ENCODE assay signal across 35 cellular contexts in the genomic region with DNA sequence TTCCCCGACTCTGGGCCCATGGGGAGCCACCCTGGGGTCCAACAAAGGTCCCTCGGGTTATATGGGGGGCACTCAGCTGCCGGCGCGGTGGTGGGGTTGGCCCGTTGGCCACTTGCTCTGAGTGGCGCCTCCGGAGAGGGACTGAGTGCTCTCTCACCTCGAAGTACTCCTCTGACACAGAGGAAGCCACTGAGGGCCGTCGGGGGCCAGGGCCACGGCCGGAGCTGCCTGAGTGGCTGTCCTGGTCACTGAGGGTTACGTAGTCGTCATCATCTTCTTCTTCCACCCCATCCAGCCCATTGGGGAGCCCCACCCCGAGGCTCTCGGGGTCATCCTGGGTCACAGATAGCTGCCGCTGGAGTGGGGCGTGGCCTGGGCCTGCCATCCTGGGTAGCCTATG. TPM values are rescaled to one million over a fixed set of nuclear protein-coding genes. Genes with fewer than 3 reads are reported as not detected.
"Had no signal": no experiment of that assay in that cellular context is flagged by ENCODE, and none has a peak within 500 bp of the region (broad histone marks: within the 10 kb centered on the region; RNA-seq: fewer than 3 reads in every experiment).

No MANE protein-coding gene starts in this region.

- H3K9me3 Mint-ChIP-seq: activated B cell treated with CpG ODN at 0.5 μM for 24 hours; activated CD4-positive, alpha-beta memory T cell treated with anti-CD3 and anti-CD28 coated beads, Interleukin-2, amount 10 ng/mL, durations not matched to agents 7 days and 5 days; activated CD4-positive, alpha-beta T cell treated with anti-CD3 and anti-CD28 coated beads, Interleukin-2, amount 10 ng/mL, durations not matched to agents 7 days and 5 days; activated naive CD4-positive, alpha-beta T cell treated with anti-CD3 and anti-CD28 coated beads, Interleukin-2, amount 10 ng/mL, durations not matched to agents 7 days and 5 days; activated naive CD4-positive, alpha-beta T cell treated with anti-CD3 and anti-CD28 coated beads, Interleukin-2, amount 50 U/mL, for 24 hours; activated naive CD8-positive, alpha-beta T cell treated with anti-CD3 and anti-CD28 coated beads, Interleukin-2, amount 10 ng/mL, durations not matched to agents 7 days and 5 days; activated naive CD8-positive, alpha-beta T cell treated with anti-CD3 and anti-CD28 coated beads, Interleukin-2, amount 50 U/mL, for 24 hours; activated T-cell treated with anti-CD3 and anti-CD28 coated beads, Interleukin-2, amount 50 U/mL, for 24 hours; activated T-helper 2 cell treated with anti-CD3 and anti-CD28 coated beads, Interferon-gamma antibody, Interleukin-2, Interleukin-4, amounts not matched to agents 10 μg/mL and 5 μg/mL and 100 μg/mL, durations not matched to agents 14 hours and 24 hours and 36 hours; brain; central memory CD8-positive, alpha-beta T cell; T-helper 1 cell treated with Interleukin-12 subunit alpha and Interleukin-12 subunit beta and Interleukin-4 antibody, amounts not matched to agents 30 μg/mL and 1 μg/mL, for 36 hours; T-helper 2 cell treated with Interferon-gamma antibody and Interleukin-4, amounts not matched to agents 5 μg/mL and 100 μg/mL, for 36 hours had no signal

- H3K27me3 ChIP-seq: ascending aorta, cardiac muscle cell had no signal

- H3K27ac ChIP-seq: ascending aorta, cardiac muscle cell, VCaP had no signal

- H3K9me3 ChIP-seq: ascending aorta had no signal

- H3K4me1 Mint-ChIP-seq: activated B cell treated with CpG ODN at 0.5 μM for 24 hours; activated CD4-positive, alpha-beta memory T cell treated with anti-CD3 and anti-CD28 coated beads, Interleukin-2, amount 10 ng/mL, durations not matched to agents 7 days and 5 days; activated CD4-positive, alpha-beta T cell treated with anti-CD3 and anti-CD28 coated beads, Interleukin-2, amount 10 ng/mL, durations not matched to agents 7 days and 5 days; activated CD8-positive, alpha-beta memory T cell treated with anti-CD3 and anti-CD28 coated beads, Interleukin-2, amount 10 ng/mL, durations not matched to agents 7 days and 5 days; activated naive CD4-positive, alpha-beta T cell treated with anti-CD3 and anti-CD28 coated beads, Interleukin-2, amount 10 ng/mL, durations not matched to agents 7 days and 5 days; activated naive CD8-positive, alpha-beta T cell treated with anti-CD3 and anti-CD28 coated beads, Interleukin-2, amount 10 ng/mL, durations not matched to agents 7 days and 5 days; central memory CD8-positive, alpha-beta T cell had no signal

- H3K36me3 Mint-ChIP-seq: activated CD8-positive, alpha-beta memory T cell treated with anti-CD3 and anti-CD28 coated beads, Interleukin-2, amount 10 ng/mL, durations not matched to agents 7 days and 5 days; activated naive CD4-positive, alpha-beta T cell treated with anti-CD3 and anti-CD28 coated beads, Interleukin-2, amount 10 ng/mL, durations not matched to agents 7 days and 5 days; activated naive CD8-positive, alpha-beta T cell; activated naive CD8-positive, alpha-beta T cell treated with anti-CD3 and anti-CD28 coated beads, Interleukin-2, amount 10 ng/mL, durations not matched to agents 7 days and 5 days; brain had no signal

- ATAC-seq: activated CD8-positive, alpha-beta memory T cell treated with anti-CD3 and anti-CD28 coated beads, Interleukin-2, amount 10 ng/mL, durations not matched to agents 7 days and 5 days; activated CD8-positive, alpha-beta T cell treated with anti-CD3 and anti-CD28 coated beads, Interleukin-2, amount 10 ng/mL, durations not matched to agents 7 days and 5 days; activated naive CD8-positive, alpha-beta T cell treated with anti-CD3 and anti-CD28 coated beads, Interleukin-2, amount 50 U/mL, for 24 hours had no signal

- H3K4me3 ChIP-seq: ascending aorta, cardiac muscle cell had no signal

- DNase-seq: activated B cell treated with CpG ODN at 0.5 μM for 24 hours; activated CD4-positive, alpha-beta memory T cell treated with anti-CD3 and anti-CD28 coated beads, Interleukin-2, amount 10 ng/mL, durations not matched to agents 7 days and 5 days; activated CD4-positive, alpha-beta T cell treated with anti-CD3 and anti-CD28 coated beads for 48 hours; activated CD4-positive, alpha-beta T cell treated with anti-CD3 and anti-CD28 coated beads, Interleukin-2, amount 10 ng/mL, durations not matched to agents 7 days and 5 days; activated CD4-positive, alpha-beta T cell treated with anti-CD3 and anti-CD28 coated beads, Interleukin-2, amount 50 U/mL, for 48 hours; activated CD4-positive, CD25-positive, alpha-beta regulatory T cell treated with anti-CD3 and anti-CD28 coated beads, Interleukin-2, amount 50 U/mL, for 72 hours; activated CD8-positive, alpha-beta memory T cell treated with anti-CD3 and anti-CD28 coated beads for 24 hours; activated CD8-positive, alpha-beta memory T cell treated with anti-CD3 and anti-CD28 coated beads, Interleukin-2, amount 10 ng/mL, durations not matched to agents 7 days and 5 days; activated CD8-positive, alpha-beta memory T cell treated with anti-CD3 and anti-CD28 coated beads, Interleukin-2, amount 50 U/mL, for 48 hours; activated CD8-positive, alpha-beta T cell treated with anti-CD3 and anti-CD28 coated beads, Interleukin-2, amount 10 ng/mL, durations not matched to agents 7 days and 5 days; activated effector memory CD4-positive, alpha-beta T cell treated with Interleukin-2 at 50 U/mL for 16 hours; activated gamma-delta T cell; activated naive CD4-positive, alpha-beta T cell treated with anti-CD3 and anti-CD28 coated beads, Interleukin-2, amount 10 ng/mL, durations not matched to agents 7 days and 5 days; activated naive CD4-positive, alpha-beta T cell treated with Interleukin-2 at 50 U/mL for 16 hours; activated naive CD8-positive, alpha-beta T cell treated with anti-CD3 and anti-CD28 coated beads, Interleukin-2, amount 10 ng/mL, durations not matched to agents 7 days and 5 days; activated naive CD8-positive, alpha-beta T cell treated with anti-CD3 and anti-CD28 coated beads, Interleukin-2, amount 50 U/mL, for 24 hours; activated T-cell treated with anti-CD3 and anti-CD28 coated beads, Interleukin-2, amount 50 U/mL, for 24 hours; activated T-cell treated with anti-CD3 and anti-CD28 coated beads, Interleukin-2, amount 50 U/mL, for 48 hours; amygdala; anterior cingulate cortex; cerebellar nuclear complex; T-helper 2 cell; T-helper 9 cell had no signal

- H3K4me3 Mint-ChIP-seq: activated B cell treated with CpG ODN at 0.5 μM for 24 hours; activated CD4-positive, alpha-beta memory T cell treated with anti-CD3 and anti-CD28 coated beads, Interleukin-2, amount 10 ng/mL, durations not matched to agents 7 days and 5 days; activated CD4-positive, alpha-beta T cell treated with anti-CD3 and anti-CD28 coated beads, Interleukin-2, amount 10 ng/mL, durations not matched to agents 7 days and 5 days; activated CD8-positive, alpha-beta memory T cell treated with anti-CD3 and anti-CD28 coated beads, Interleukin-2, amount 10 ng/mL, durations not matched to agents 7 days and 5 days; activated CD8-positive, alpha-beta T cell treated with anti-CD3 and anti-CD28 coated beads, Interleukin-2, amount 10 ng/mL, durations not matched to agents 7 days and 5 days; activated naive CD4-positive, alpha-beta T cell treated with anti-CD3 and anti-CD28 coated beads, Interleukin-2, amount 10 ng/mL, durations not matched to agents 7 days and 5 days; activated naive CD4-positive, alpha-beta T cell treated with anti-CD3 and anti-CD28 coated beads, Interleukin-2, amount 50 U/mL, for 24 hours; activated naive CD8-positive, alpha-beta T cell; activated naive CD8-positive, alpha-beta T cell treated with anti-CD3 and anti-CD28 coated beads, Interleukin-2, amount 10 ng/mL, durations not matched to agents 7 days and 5 days; activated naive CD8-positive, alpha-beta T cell treated with anti-CD3 and anti-CD28 coated beads, Interleukin-2, amount 50 U/mL, for 24 hours; activated T-cell treated with anti-CD3 and anti-CD28 coated beads, Interleukin-2, amount 50 U/mL, for 24 hours; brain; central memory CD8-positive, alpha-beta T cell; T-helper 1 cell treated with Interleukin-12 subunit alpha and Interleukin-12 subunit beta and Interleukin-4 antibody, amounts not matched to agents 30 μg/mL and 1 μg/mL, for 36 hours; T-helper 2 cell treated with Interferon-gamma antibody and Interleukin-4, amounts not matched to agents 5 μg/mL and 100 μg/mL, for 36 hours had no signal

- H3K27me3 Mint-ChIP-seq: activated B cell treated with CpG ODN at 0.5 μM for 24 hours; activated CD4-positive, alpha-beta memory T cell treated with anti-CD3 and anti-CD28 coated beads, Interleukin-2, amount 10 ng/mL, durations not matched to agents 7 days and 5 days; activated CD4-positive, alpha-beta T cell treated with anti-CD3 and anti-CD28 coated beads, Interleukin-2, amount 10 ng/mL, durations not matched to agents 7 days and 5 days; activated CD8-positive, alpha-beta memory T cell treated with anti-CD3 and anti-CD28 coated beads, Interleukin-2, amount 10 ng/mL, durations not matched to agents 7 days and 5 days; activated naive CD4-positive, alpha-beta T cell treated with anti-CD3 and anti-CD28 coated beads, Interleukin-2, amount 10 ng/mL, durations not matched to agents 7 days and 5 days; activated naive CD4-positive, alpha-beta T cell treated with anti-CD3 and anti-CD28 coated beads, Interleukin-2, amount 50 U/mL, for 24 hours; activated naive CD8-positive, alpha-beta T cell; activated naive CD8-positive, alpha-beta T cell treated with anti-CD3 and anti-CD28 coated beads, Interleukin-2, amount 10 ng/mL, durations not matched to agents 7 days and 5 days; activated naive CD8-positive, alpha-beta T cell treated with anti-CD3 and anti-CD28 coated beads, Interleukin-2, amount 50 U/mL, for 24 hours; activated T-cell treated with anti-CD3 and anti-CD28 coated beads, Interleukin-2, amount 50 U/mL, for 24 hours; central memory CD8-positive, alpha-beta T cell had no signal

- H3K27ac Mint-ChIP-seq: activated B cell treated with CpG ODN at 0.5 μM for 24 hours; activated CD4-positive, alpha-beta memory T cell treated with anti-CD3 and anti-CD28 coated beads, Interleukin-2, amount 10 ng/mL, durations not matched to agents 7 days and 5 days; activated CD4-positive, alpha-beta T cell treated with anti-CD3 and anti-CD28 coated beads, Interleukin-2, amount 10 ng/mL, durations not matched to agents 7 days and 5 days; activated CD8-positive, alpha-beta memory T cell treated with anti-CD3 and anti-CD28 coated beads, Interleukin-2, amount 10 ng/mL, durations not matched to agents 7 days and 5 days; activated CD8-positive, alpha-beta T cell treated with anti-CD3 and anti-CD28 coated beads, Interleukin-2, amount 10 ng/mL, durations not matched to agents 7 days and 5 days; activated naive CD4-positive, alpha-beta T cell treated with anti-CD3 and anti-CD28 coated beads, Interleukin-2, amount 10 ng/mL, durations not matched to agents 7 days and 5 days; activated naive CD4-positive, alpha-beta T cell treated with anti-CD3 and anti-CD28 coated beads, Interleukin-2, amount 50 U/mL, for 24 hours; activated naive CD8-positive, alpha-beta T cell; activated naive CD8-positive, alpha-beta T cell treated with anti-CD3 and anti-CD28 coated beads, Interleukin-2, amount 10 ng/mL, durations not matched to agents 7 days and 5 days; activated naive CD8-positive, alpha-beta T cell treated with anti-CD3 and anti-CD28 coated beads, Interleukin-2, amount 50 U/mL, for 24 hours; activated T-cell treated with anti-CD3 and anti-CD28 coated beads, Interleukin-2, amount 50 U/mL, for 24 hours; activated T-helper 2 cell treated with anti-CD3 and anti-CD28 coated beads, Interferon-gamma antibody, Interleukin-2, Interleukin-4, amounts not matched to agents 10 μg/mL and 5 μg/mL and 100 μg/mL, durations not matched to agents 14 hours and 24 hours and 36 hours; brain; T-helper 1 cell treated with Interleukin-12 subunit alpha and Interleukin-12 subunit beta and Interleukin-4 antibody, amounts not matched to agents 30 μg/mL and 1 μg/mL, for 36 hours; T-helper 2 cell treated with Interferon-gamma antibody and Interleukin-4, amounts not matched to agents 5 μg/mL and 100 μg/mL, for 36 hours had no signal

- H3K4me1 ChIP-seq: ascending aorta had no signal

- H3K36me3 ChIP-seq: cardiac muscle cell had no signal

RNA-seq across cellular contexts. Expression of gene SLC5A10, which starts 25.7 kb away (rescaled TPM):
- total RNA-seq: activated B cell treated with CpG ODN at 0.5 μM for 24 hours; activated CD4-positive, alpha-beta memory T cell treated with anti-CD3 and anti-CD28 coated beads, Interleukin-2, amount 10 ng/mL, durations not matched to agents 7 days and 5 days; activated CD4-positive, alpha-beta T cell treated with anti-CD3 and anti-CD28 coated beads, Interleukin-2, amount 10 ng/mL, durations not matched to agents 7 days and 5 days; activated CD8-positive, alpha-beta memory T cell treated with anti-CD3 and anti-CD28 coated beads, Interleukin-2, amount 10 ng/mL, durations not matched to agents 7 days and 5 days; activated CD8-positive, alpha-beta T cell treated with anti-CD3 and anti-CD28 coated beads, Interleukin-2, amount 10 ng/mL, durations not matched to agents 7 days and 5 days; activated naive CD8-positive, alpha-beta T cell treated with anti-CD3 and anti-CD28 coated beads, Interleukin-2, amount 10 ng/mL, durations not matched to agents 7 days and 5 days; activated T-helper 2 cell treated with anti-CD3 and anti-CD28 coated beads, Interferon-gamma antibody, Interleukin-2, Interleukin-4, amounts not matched to agents 10 μg/mL and 5 μg/mL and 100 μg/mL, durations not matched to agents 14 hours and 24 hours and 36 hours; ascending aorta; bronchial epithelial cell; chondrocyte had no signal
- polyA plus RNA-seq: cardiac muscle cell had no signal
